ENCODE assay signal across 23 cellular contexts in genomic region chr19:6969490-6969889, GRCh38. TPM values are rescaled to one million over a fixed set of nuclear protein-coding genes. Genes with fewer than 3 reads are reported as not detected.
DNase-seq lines count a peak whose midpoint lies in the region; ATAC-seq, FAIRE-seq and TF ChIP-seq lines count a peak whose summit lies in the region.
"Had no signal": no experiment of that assay in that cellular context is flagged by ENCODE, and none has a peak within 500 bp of the region (broad histone marks: within the 10 kb centered on the region; RNA-seq: fewer than 3 reads in every experiment).

No MANE protein-coding gene starts in this region.

- SMC1A ChIA-PET in GM12878 (lab: Charles Lee; ENCODE audit: uncharacterized antibody, unreplicated experiment) = no interaction called here

- peak overlapping the region; percentile 79 to 96 (median 89) for H3K27ac Mint-ChIP-seq in CD14-positive monocyte
- no peak overlapping the region for H3K27ac Mint-ChIP-seq in naive thymus-derived CD8-positive, alpha-beta T cell
- H3K27ac Mint-ChIP-seq: CD4-positive, CD25-positive, alpha-beta regulatory T cell; CD8-positive, alpha-beta T cell had no signal

- DNase-seq in CD14-positive monocyte (ENCODE audit: low spot score) = no peak
- peak; percentile 15 for DNase-seq in NAMALWA (ENCODE audit: low spot score)
- no peak for DNase-seq in GM12878 (ENCODE audit: low read depth, low spot score)
- no peak for DNase-seq in HuH-7 (ENCODE audit: low spot score)
- DNase-seq in caudate nucleus (lab: John Stamatoyannopoulos, UW) = no peak
- no peak for DNase-seq in naive thymus-derived CD8-positive, alpha-beta T cell
- DNase-seq in NOMO-1 treated with DMSO at 0.1 percent for 48 hours (lab: John Stamatoyannopoulos, UW; ENCODE audit: unreplicated experiment) = no peak
- DNase-seq: 8988T; ACHN; BE2C; C1 segment of cervical spinal cord; Caco-2; CD4-positive, CD25-positive, alpha-beta regulatory T cell; CD8-positive, alpha-beta T cell; DMS153; DND-41; GOT3 had no signal

- H3K27ac ChIP-seq in GM12878 (ENCODE audit: control insufficient read depth, insufficient read depth) (no peak overlapping the region), neutrophil (peak overlapping the region; percentile 46), caudate nucleus (ENCODE audit: low read depth, low read length) (no peak overlapping the region)
- H3K27ac ChIP-seq: A549 had no signal

- no peak for ATAC-seq in GM12878
- ATAC-seq in naive thymus-derived CD8-positive, alpha-beta T cell = no peak
- ATAC-seq: A549; CD8-positive, alpha-beta T cell had no signal

- H3K4me1 Mint-ChIP-seq in CD14-positive monocyte = peaks cover 33% of the 10 kb centered on the region
- peaks cover 0 to 9% (median 5%) of the 10 kb centered on the region in 4 donors for H3K4me1 Mint-ChIP-seq in naive thymus-derived CD8-positive, alpha-beta T cell

- H2AFZ ChIP-seq in GM12878 (ENCODE audit: control insufficient read depth, low read depth, low read length) = no peak overlapping the region

- no peaks in the 10 kb centered on the region for H3K36me3 ChIP-seq in GM12878 (ENCODE audit: control insufficient read depth in 2 of 2, insufficient read depth in 2 of 2, low read length in 1 of 2)
- H3K36me3 ChIP-seq in neutrophil = no peaks in the 10 kb centered on the region
- H3K36me3 ChIP-seq: BE2C, HAP-1 had no signal

- TF ChIP-seq POLR2A in GM12878 (IDR thresholded peaks at IDR 0.05; ENCODE audit: low read depth, low read length) = no peak

- no peak for TF ChIP-seq RAD21 in GM12878 (IDR thresholded peaks at IDR 0.05; ENCODE audit: insufficient read depth, low read depth, low read length)

- no peak for TF ChIP-seq CTCF in CD14-positive monocyte (IDR thresholded peaks at IDR 0.05)
- no peak for TF ChIP-seq CTCF in GM12878 (IDR thresholded peaks at IDR 0.05 in 2 of 3, conservative IDR thresholded peaks at IDR 0.05 in 1 of 3; ENCODE audit: control insufficient read depth in 2 of 3, extremely low read depth in 1 of 3, insufficient read depth in 1 of 3, low read depth in 3 of 3, low read length in 3 of 3)
- TF ChIP-seq CTCF in neutrophil (IDR thresholded peaks at IDR 0.05) = no peak

- TF ChIP-seq EP300 in GM12878 (IDR thresholded peaks at IDR 0.05; ENCODE audit: borderline replicate concordance in 1 of 2, control insufficient read depth in 1 of 2, low read depth in 2 of 2, low read length in 2 of 2) = no peak

- H3K4me1 ChIP-seq in GM12878 (ENCODE audit: control insufficient read depth, insufficient read depth, low read length) (no peaks in the 10 kb centered on the region), neutrophil (ENCODE audit: control insufficient read depth in 1 of 2, insufficient read depth in 1 of 2, low read depth in 1 of 2, low read length in 1 of 2) (peaks cover 7 to 12% of the 10 kb centered on the region in 2 experiments)
- H3K4me1 ChIP-seq: A549, BE2C, Caco-2, HAP-1 had no signal

- H3K27me3 Mint-ChIP-seq in CD14-positive monocyte (ENCODE audit: low read depth in 3 of 3) = peaks cover 0 to 13% (median 0%) of the 10 kb centered on the region in 3 donors
- H3K27me3 Mint-ChIP-seq in naive thymus-derived CD8-positive, alpha-beta T cell = no peaks in the 10 kb centered on the region

- CTCF ChIA-PET in GM12878 (lab: Yijun Ruan, JAX) = interaction anchor here (1.5 kb wide), 1 partner anchor 100 kb away, joined by 4 read pairs; the partner anchor contains the start of gene ZNF557

- no peak overlapping the region for H3K4me2 ChIP-seq in GM12878 (ENCODE audit: control insufficient read depth, insufficient read depth)
- H3K4me2 ChIP-seq: A549 had no signal

- no TSS peak for BruUV-seq in GM12878 (replicated peaks; lab: Mats Ljungman, UMichigan)

- POLR2A ChIA-PET in GM12878 (lab: Charles Lee) = interaction anchor here (0.6 kb wide), 1 partner anchor 8 kb away, joined by 3 read pairs; no protein-coding TSS in a partner anchor
- POLR2A ChIA-PET in naive thymus-derived CD8-positive, alpha-beta T cell (lab: Charles Lee) = no interaction called here

- no peaks in the 10 kb centered on the region; the same call in 2 of the 3 replicates for H3K9me3 ChIP-seq in GM12878 (replicated peaks; ENCODE audit: control insufficient read depth, insufficient read depth, low read length)
- no peaks in the 10 kb centered on the region for H3K9me3 ChIP-seq in neutrophil
- H3K9me3 ChIP-seq: A549, BE2C, Caco-2, HAP-1 had no signal

- RAD21 ChIA-PET in GM12878 (lab: Charles Lee; ENCODE audit: unreplicated experiment) = interaction anchor here (1.1 kb wide), 1 partner anchor 28 kb away, joined by 3 read pairs; no protein-coding TSS in a partner anchor

- peaks cover 1 to 11% of the 10 kb centered on the region in 2 donors for H3K36me3 Mint-ChIP-seq in CD14-positive monocyte
- no peaks in the 10 kb centered on the region for H3K36me3 Mint-ChIP-seq in naive thymus-derived CD8-positive, alpha-beta T cell
- H3K36me3 Mint-ChIP-seq: CD4-positive, CD25-positive, alpha-beta regulatory T cell; CD8-positive, alpha-beta T cell had no signal

- no peaks in the 10 kb centered on the region for H3K79me2 ChIP-seq in GM12878 (ENCODE audit: control insufficient read depth, insufficient read depth, low read length)

- in situ Hi-C loops in GM12878 (cut with MboI) = no loop called here

- 50% methylated on average over 2 of the region's 2 CpGs for WGBS in GM12878 (ENCODE audit: insufficient coverage, insufficient replicate concordance, low lambda C conversion rate, missing lambda C conversion rate)

- no peaks in the 10 kb centered on the region for H4K20me1 ChIP-seq in GM12878 (ENCODE audit: control insufficient read depth, insufficient read depth)

- H3K27me3 ChIP-seq in GM12878 (replicated peaks in 1 of 2; ENCODE audit: control insufficient read depth in 2 of 2, insufficient read depth in 2 of 2, low read length in 1 of 2) = no peaks in the 10 kb centered on the region
- no peaks in the 10 kb centered on the region for H3K27me3 ChIP-seq in neutrophil
- H3K27me3 ChIP-seq: BE2C had no signal

- peaks cover 5 to 15% (median 12%) of the 10 kb centered on the region in 7 donors for H3K9me3 Mint-ChIP-seq in CD14-positive monocyte
- H3K9me3 Mint-ChIP-seq in naive thymus-derived CD8-positive, alpha-beta T cell = no peaks in the 10 kb centered on the region
- H3K9me3 Mint-ChIP-seq: CD8-positive, alpha-beta T cell had no signal

- intact Hi-C loops in CD14-positive monocyte (cut with micrococcal nuclease) = no loop called here
- intact Hi-C loops in GM12878 (cut with micrococcal nuclease; ENCODE audit: unreplicated experiment) = no loop called here

- no peak overlapping the region for H3K4me3 ChIP-seq in GM12878
- no peak overlapping the region for H3K4me3 ChIP-seq in neutrophil (ENCODE audit: low read depth in 1 of 2, low read length in 1 of 2)
- H3K4me3 ChIP-seq: A549, HAP-1 had no signal

- no peak overlapping the region for H3K9ac ChIP-seq in GM12878 (ENCODE audit: control insufficient read depth, insufficient read depth, low read length)

- FAIRE-seq in GM12878 (lab: Jason Lieb, UNC) = no peak
- FAIRE-seq: A549, G401.6, GM18507, H54 had no signal

- no peak overlapping the region for H3K4me3 Mint-ChIP-seq in CD14-positive monocyte
- no peak overlapping the region for H3K4me3 Mint-ChIP-seq in naive thymus-derived CD8-positive, alpha-beta T cell
- H3K4me3 Mint-ChIP-seq: CD4-positive, CD25-positive, alpha-beta regulatory T cell; CD8-positive, alpha-beta T cell had no signal

TF ChIP-seq in GM12878, 131 proteins besides CTCF, POLR2A, EP300 and RAD21 (continues in another document):
- TF ChIP-seq, protein P1, sequence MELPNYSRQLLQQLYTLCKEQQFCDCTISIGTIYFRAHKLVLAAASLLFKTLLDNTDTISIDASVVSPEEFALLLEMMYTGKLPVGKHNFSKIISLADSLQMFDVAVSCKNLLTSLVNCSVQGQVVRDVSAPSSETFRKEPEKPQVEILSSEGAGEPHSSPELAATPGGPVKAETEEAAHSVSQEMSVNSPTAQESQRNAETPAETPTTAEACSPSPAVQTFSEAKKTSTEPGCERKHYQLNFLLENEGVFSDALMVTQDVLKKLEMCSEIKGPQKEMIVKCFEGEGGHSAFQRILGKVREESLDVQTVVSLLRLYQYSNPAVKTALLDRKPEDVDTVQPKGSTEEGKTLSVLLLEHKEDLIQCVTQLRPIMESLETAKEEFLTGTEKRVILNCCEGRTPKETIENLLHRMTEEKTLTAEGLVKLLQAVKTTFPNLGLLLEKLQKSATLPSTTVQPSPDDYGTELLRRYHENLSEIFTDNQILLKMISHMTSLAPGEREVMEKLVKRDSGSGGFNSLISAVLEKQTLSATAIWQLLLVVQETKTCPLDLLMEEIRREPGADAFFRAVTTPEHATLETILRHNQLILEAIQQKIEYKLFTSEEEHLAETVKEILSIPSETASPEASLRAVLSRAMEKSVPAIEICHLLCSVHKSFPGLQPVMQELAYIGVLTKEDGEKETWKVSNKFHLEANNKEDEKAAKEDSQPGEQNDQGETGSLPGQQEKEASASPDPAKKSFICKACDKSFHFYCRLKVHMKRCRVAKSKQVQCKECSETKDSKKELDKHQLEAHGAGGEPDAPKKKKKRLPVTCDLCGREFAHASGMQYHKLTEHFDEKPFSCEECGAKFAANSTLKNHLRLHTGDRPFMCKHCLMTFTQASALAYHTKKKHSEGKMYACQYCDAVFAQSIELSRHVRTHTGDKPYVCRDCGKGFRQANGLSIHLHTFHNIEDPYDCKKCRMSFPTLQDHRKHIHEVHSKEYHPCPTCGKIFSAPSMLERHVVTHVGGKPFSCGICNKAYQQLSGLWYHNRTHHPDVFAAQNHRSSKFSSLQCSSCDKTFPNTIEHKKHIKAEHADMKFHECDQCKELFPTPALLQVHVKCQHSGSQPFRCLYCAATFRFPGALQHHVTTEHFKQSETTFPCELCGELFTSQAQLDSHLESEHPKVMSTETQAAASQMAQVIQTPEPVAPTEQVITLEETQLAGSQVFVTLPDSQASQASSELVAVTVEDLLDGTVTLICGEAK (IDR thresholded peaks at IDR 0.05; ENCODE audit: borderline replicate concordance) = peak; percentile 69

RNA-seq across cellular contexts. Expression of gene MBD3L2B, which starts 51.7 kb away (rescaled TPM):
- not detected for polyA plus RNA-seq in CD14-positive monocyte
- not detected in 2 replicates for total RNA-seq in GM12878 (2013; cell fraction: nucleolus; rRNA removed)
- not detected in 2 replicates for total RNA-seq in GM12878 (2014; rRNA removed)
- not detected in 2 replicates for total RNA-seq in GM12878 (2014; rRNA removed; fragmentation: Illumina TruSeq; extraction: Trizol)
- total RNA-seq in GM12878 (2021) = not detected in 2 replicates
- polyA plus RNA-seq in GM12878 (2011; ENCODE audit: low read depth) = not detected
- polyA plus RNA-seq in GM12878 (2011; rRNA removed) = 0.10 TPM in 1 of 2 replicates, not detected in the other
- polyA plus RNA-seq in GM12878 (2011; cell fraction: cytosol; rRNA removed) = not detected in 2 replicates
- 0.16 TPM in 1 of 2 replicates, not detected in the other for polyA plus RNA-seq in GM12878 (2011; cell fraction: nucleus; rRNA removed)
- polyA plus RNA-seq in GM12878 (2012) = not detected in 2 replicates
- not detected in 2 replicates for polyA plus RNA-seq in GM12878 (2014; fragmentation: Illumina TruSeq; extraction: Trizol)
- not detected for polyA plus RNA-seq in GM12878 (2014; fragmentation: Nextera tagmentation; extraction: Ambion mirVana)
- polyA plus RNA-seq in GM12878 (2014; rRNA removed) = not detected in 2 replicates
- polyA plus RNA-seq in GM12878 (2016; fragmentation: Nextera tagmentation; extraction: Ambion mirVana) = not detected
- not detected in 2 replicates for polyA minus RNA-seq in GM12878 (2011; rRNA and poly(A)+ RNA removed)
- not detected in 2 replicates for polyA minus RNA-seq in GM12878 (2011; cell fraction: cytosol; rRNA and poly(A)+ RNA removed)
- not detected in 2 replicates for polyA minus RNA-seq in GM12878 (2011; cell fraction: nucleus; rRNA and poly(A)+ RNA removed)
- total RNA-seq in naive thymus-derived CD8-positive, alpha-beta T cell = not detected
- polyA plus RNA-seq in naive thymus-derived CD8-positive, alpha-beta T cell = not detected
- total RNA-seq: Caco-2; CD4-positive, CD25-positive, alpha-beta regulatory T cell; CD8-positive, alpha-beta T cell had no signal
- polyA plus RNA-seq: A549; CD4-positive, CD25-positive, alpha-beta regulatory T cell had no signal

Comparison
In these comparisons a context has a peak if more than half of its experiments do, and no peak if none do; other contexts are left out.
1. H3K27ac Mint-ChIP-seq: peak in CD14-positive monocyte (7 of 7); none in naive thymus-derived CD8-positive, alpha-beta T cell (0 of 10).